ENCODE assay signal across 21 cellular contexts in genomic region chr4:8765084-8765483, GRCh38.
DNase-seq lines count a peak whose midpoint lies in the region; ATAC-seq, FAIRE-seq and TF ChIP-seq lines count a peak whose summit lies in the region.
"Had no signal": no experiment of that assay in that cellular context is flagged by ENCODE, and none has a peak within 500 bp of the region (broad histone marks: within the 10 kb centered on the region; RNA-seq: fewer than 3 reads in every experiment).

No MANE protein-coding gene starts in this region.

- H3K4ac ChIP-seq in neuronal stem cell (ENCODE audit: low read length): no peak overlapping the region

- TF ChIP-seq EP300 in HepG2 (IDR thresholded peaks at IDR 0.05; ENCODE audit: low read depth in 2 of 2, low read length in 2 of 2) (no peak), HepG2 (CRISPR knock-in tag; IDR thresholded peaks at IDR 0.05; ENCODE audit: borderline replicate concordance) (no peak)

- intact Hi-C loops in right lobe of liver (cut with DNase I) (no loop called here), HepG2 (cut with micrococcal nuclease; ENCODE audit: unreplicated experiment) (no loop called here), left ventricle myocardium inferior (cut with micrococcal nuclease) (no loop called here), aorta (cut with DNase I) (no loop called here), prostate gland (cut with DNase I) (no loop called here)

- no peak overlapping the region for H2BK120ac ChIP-seq in neuronal stem cell (ENCODE audit: low read depth, low read length)

- H3K23ac ChIP-seq in neuronal stem cell (ENCODE audit: low read depth, low read length, poor library complexity): peak overlapping the region; percentile 5

- no peak for FAIRE-seq in HepG2 (lab: Jason Lieb, UNC)
- FAIRE-seq: GM12892, RCC 7860 had no signal

- no peaks in the 10 kb centered on the region for H3K79me1 ChIP-seq in neuronal stem cell (ENCODE audit: low read depth, low read length)

- no peak overlapping the region for H4K8ac ChIP-seq in neuronal stem cell (ENCODE audit: low read depth, low read length)

- no peak overlapping the region for H3K4me3 ChIP-seq in right lobe of liver
- no peak overlapping the region for H3K4me3 ChIP-seq in HepG2 (replicated peaks in 1 of 3; ENCODE audit: insufficient read depth in 1 of 3, low read depth in 2 of 3, low read length in 3 of 3)
- H3K4me3 ChIP-seq in left ventricle myocardium inferior: no peak overlapping the region
- peak overlapping the region in 1 of 2 donors; percentile 39 for H3K4me3 ChIP-seq in neuronal stem cell (ENCODE audit: low read length in 2 of 2)
- no peak overlapping the region for H3K4me3 ChIP-seq in aorta (ENCODE audit: low read length in 2 of 2)
- no peak overlapping the region for H3K4me3 ChIP-seq in prostate gland

- H3K4me2 ChIP-seq in HepG2 (ENCODE audit: low read depth, low read length) (no peak overlapping the region), neuronal stem cell (ENCODE audit: insufficient read depth, low read length, poor library complexity, severe bottlenecking) (no peak overlapping the region)

- BruUV-seq in HepG2 (replicated peaks; lab: Mats Ljungman, UMichigan): no TSS peak

- no peaks in the 10 kb centered on the region for H4K20me1 ChIP-seq in HepG2 (ENCODE audit: insufficient read depth, low read length)

- POLR2A ChIA-PET in HepG2 (lab: Yijun Ruan, JAX): no interaction called here

- H2BK5ac ChIP-seq in neuronal stem cell (ENCODE audit: low read length): no peak overlapping the region

- TF ChIP-seq RAD21 in HepG2 (CRISPR knock-in tag; IDR thresholded peaks at IDR 0.05): no peak

- no peak overlapping the region for H2BK15ac ChIP-seq in neuronal stem cell (ENCODE audit: low read length)

- H3K27me3 ChIP-seq in right lobe of liver (no peaks in the 10 kb centered on the region), HepG2 (ENCODE audit: control insufficient read depth in 1 of 2, insufficient read depth in 2 of 2, low read length in 2 of 2) (peaks cover 9 to 47% of the 10 kb centered on the region in 2 experiments; a peak in 4 of 5 replicates), left ventricle myocardium inferior (ENCODE audit: low read depth) (peaks cover 95% of the 10 kb centered on the region), neuronal stem cell (ENCODE audit: control insufficient read depth in 3 of 3, insufficient read depth in 3 of 3, low read depth in 1 of 3, low read length in 3 of 3) (peaks cover 0 to 7% (median 0%) of the 10 kb centered on the region in 3 experiments), aorta (ENCODE audit: control insufficient read depth in 1 of 2, insufficient read depth in 2 of 2, low read length in 1 of 2) (no peaks in the 10 kb centered on the region), prostate gland (replicated peaks; ENCODE audit: insufficient read depth) (no peaks in the 10 kb centered on the region)

- CTCF ChIA-PET in HepG2 (lab: Yijun Ruan, JAX; ENCODE audit: low intra/inter-chr PET ratio, low total read pairs): no interaction called here

- no peak for TF ChIP-seq POLR2A in right lobe of liver (IDR thresholded peaks at IDR 0.05)
- TF ChIP-seq POLR2A in HepG2 (IDR thresholded peaks at IDR 0.05; ENCODE audit: insufficient read depth in 1 of 2, low read depth in 2 of 2, low read length in 2 of 2): no peak
- TF ChIP-seq POLR2A in prostate gland (IDR thresholded peaks at IDR 0.05): no peak

- in situ Hi-C loops in HepG2 (cut with HindIII; ENCODE audit: extremely low pct_ligation_motif_present, low pct_unique_long_range_greater_than_20kb): no loop called here

- peak overlapping the region; percentile 16 for H2BK12ac ChIP-seq in neuronal stem cell (ENCODE audit: low read length)

- H3K27ac ChIP-seq in right lobe of liver (no peak overlapping the region), HepG2 (ENCODE audit: extremely low read length, insufficient read depth, low read length) (no peak overlapping the region), left ventricle myocardium inferior (replicated peaks) (no peak overlapping the region), neuronal stem cell (replicated peaks; ENCODE audit: low read length) (no peak overlapping the region), aorta (ENCODE audit: low read depth in 1 of 2, low read length in 2 of 2) (no peak overlapping the region), prostate gland (no peak overlapping the region)

- H3K9ac ChIP-seq in HepG2 (ENCODE audit: insufficient read depth, low read depth, low read length) (no peak overlapping the region), neuronal stem cell (ENCODE audit: low read depth, low read length, poor library complexity) (no peak overlapping the region)

- H3K79me2 ChIP-seq in HepG2 (ENCODE audit: insufficient read depth, low read length): no peaks in the 10 kb centered on the region

- peak overlapping the region; percentile 17 for H2AK5ac ChIP-seq in neuronal stem cell (ENCODE audit: low read depth, low read length)

- ATAC-seq in right lobe of liver: no peak
- no peak for ATAC-seq in HepG2
- ATAC-seq in aorta (ENCODE audit: low FRiP score): no peak
- ATAC-seq in GM18511 (IDR thresholded peaks at IDR 0.05; ENCODE audit: unreplicated experiment): no peak
- no peak for ATAC-seq in GM21360 (IDR thresholded peaks at IDR 0.05; ENCODE audit: unreplicated experiment)

- 63% methylated on average over 8 of the region's 11 CpGs for WGBS in right lobe of liver (ENCODE audit: insufficient coverage, low coverage, low lambda C conversion rate, missing lambda C conversion rate)
- WGBS in HepG2 (ENCODE audit: low lambda C conversion rate): 22% methylated on average over 3 of the region's 11 CpGs
- whole genome bisulfite sequencing in neuronal stem cell (ENCODE audit: extremely low coverage in 2 of 2, insufficient read length in 2 of 2, insufficient replicate concordance in 1 of 2), 2 donors: no CpG with 5 or more reads among the region's 11 CpGs
- 69 to 79% methylated on average over 11 of the region's 11 CpGs for WGBS in aorta, 2 donors
- WGBS in prostate gland: 87% methylated on average over 11 of the region's 11 CpGs

- H3K36me3 ChIP-seq in right lobe of liver (no peaks in the 10 kb centered on the region), HepG2 (replicated peaks in 1 of 2; ENCODE audit: control insufficient read depth in 1 of 2, insufficient read depth in 2 of 2, low read length in 2 of 2) (no peaks in the 10 kb centered on the region), left ventricle myocardium inferior (no peaks in the 10 kb centered on the region), neuronal stem cell (replicated peaks in 1 of 2; ENCODE audit: control insufficient read depth in 2 of 2, insufficient read depth in 2 of 2, low read length in 2 of 2) (no peaks in the 10 kb centered on the region), aorta (ENCODE audit: control insufficient read depth in 1 of 2, insufficient read depth in 2 of 2, low read length in 1 of 2) (no peaks in the 10 kb centered on the region), prostate gland (no peaks in the 10 kb centered on the region)

- TF ChIP-seq CTCF in right lobe of liver (IDR thresholded peaks at IDR 0.05): no peak
- no peak for TF ChIP-seq CTCF in HepG2 (CRISPR knock-in tag; IDR thresholded peaks at IDR 0.05)
- TF ChIP-seq CTCF in left ventricle myocardium inferior (IDR thresholded peaks at IDR 0.05; ENCODE audit: borderline replicate concordance): no peak
- TF ChIP-seq CTCF in prostate gland (IDR thresholded peaks at IDR 0.05): no peak

- H4K91ac ChIP-seq in neuronal stem cell (ENCODE audit: low read depth, low read length, poor library complexity): no peak overlapping the region

- H3K9me3 ChIP-seq in right lobe of liver: no peaks in the 10 kb centered on the region
- H3K9me3 ChIP-seq in HepG2 (ENCODE audit: low read length): no peaks in the 10 kb centered on the region
- H3K9me3 ChIP-seq in left ventricle myocardium inferior (replicated peaks): no peaks in the 10 kb centered on the region
- H3K9me3 ChIP-seq in neuronal stem cell (replicated peaks in 1 of 2; ENCODE audit: control insufficient read depth in 2 of 2, insufficient read depth in 1 of 2, low read depth in 1 of 2, low read length in 2 of 2): peaks cover 0 to under 1% of the 10 kb centered on the region in 2 donors
- H3K9me3 ChIP-seq in aorta (ENCODE audit: control insufficient read depth, low read length): no peaks in the 10 kb centered on the region
- H3K9me3 ChIP-seq in prostate gland: no peaks in the 10 kb centered on the region
- H3K9me3 ChIP-seq: Caco-2 had no signal

- no peak overlapping the region for H3K14ac ChIP-seq in neuronal stem cell (ENCODE audit: low read length)

- DNase-seq in right lobe of liver (peak in 2 of 3 donors; percentile 7 to 15), HepG2 (ENCODE audit: low spot score) (no peak), left ventricle myocardium inferior (peak; percentile 4), neuronal stem cell (ENCODE audit: low spot score) (no peak), aorta (peak; percentile 22 to 33), prostate gland (ENCODE audit: low spot score) (no peak)
- DNase-seq: ACHN; AML-193; CD4-positive, CD25-positive, alpha-beta regulatory T cell; DMS153; HCEC 1CT; IMR-90; NCI-H1105; NCI-H1694 treated with DMSO at 0.1 percent for 48 hours; NCI-H345; NCI-H526 treated with DMSO at 0.1 percent for 48 hours had no signal

- no peak overlapping the region for H2AFZ ChIP-seq in HepG2 (ENCODE audit: low read length)
- H2AFZ ChIP-seq in neuronal stem cell (ENCODE audit: low read length): no peak overlapping the region

- H3K18ac ChIP-seq in neuronal stem cell (ENCODE audit: low read length): peak overlapping the region; percentile 67

- no peaks in the 10 kb centered on the region for H3K4me1 ChIP-seq in right lobe of liver
- H3K4me1 ChIP-seq in HepG2 (ENCODE audit: insufficient read depth, low read length): no peaks in the 10 kb centered on the region
- no peaks in the 10 kb centered on the region for H3K4me1 ChIP-seq in left ventricle myocardium inferior
- peaks cover 0 to 6% of the 10 kb centered on the region in 2 donors for H3K4me1 ChIP-seq in neuronal stem cell (ENCODE audit: control insufficient read depth in 2 of 2, insufficient read depth in 1 of 2, low read depth in 1 of 2, low read length in 2 of 2)
- H3K4me1 ChIP-seq in aorta (ENCODE audit: control insufficient read depth in 1 of 2, insufficient read depth in 2 of 2, low read length in 2 of 2): no peaks in the 10 kb centered on the region
- H3K4me1 ChIP-seq in prostate gland (replicated peaks): no peaks in the 10 kb centered on the region
- H3K4me1 ChIP-seq: Caco-2 had no signal

TF ChIP-seq in HepG2, 621 proteins besides CTCF, POLR2A, EP300 and RAD21 (continues in another document):
- TF ChIP-seq PREB (CRISPR knock-in tag; IDR thresholded peaks at IDR 0.05): no peak

Comparison
In these comparisons a context has a peak if more than half of its experiments do, and no peak if none do; other contexts are left out.
1. DNase-seq: peak in right lobe of liver (2 of 3), left ventricle myocardium inferior (single experiment) and aorta (2 of 2); none in HepG2 (single experiment), neuronal stem cell (single experiment) and prostate gland (single experiment).